2 cellular contexts compared by ENCODE assay signal in the genomic region with DNA sequence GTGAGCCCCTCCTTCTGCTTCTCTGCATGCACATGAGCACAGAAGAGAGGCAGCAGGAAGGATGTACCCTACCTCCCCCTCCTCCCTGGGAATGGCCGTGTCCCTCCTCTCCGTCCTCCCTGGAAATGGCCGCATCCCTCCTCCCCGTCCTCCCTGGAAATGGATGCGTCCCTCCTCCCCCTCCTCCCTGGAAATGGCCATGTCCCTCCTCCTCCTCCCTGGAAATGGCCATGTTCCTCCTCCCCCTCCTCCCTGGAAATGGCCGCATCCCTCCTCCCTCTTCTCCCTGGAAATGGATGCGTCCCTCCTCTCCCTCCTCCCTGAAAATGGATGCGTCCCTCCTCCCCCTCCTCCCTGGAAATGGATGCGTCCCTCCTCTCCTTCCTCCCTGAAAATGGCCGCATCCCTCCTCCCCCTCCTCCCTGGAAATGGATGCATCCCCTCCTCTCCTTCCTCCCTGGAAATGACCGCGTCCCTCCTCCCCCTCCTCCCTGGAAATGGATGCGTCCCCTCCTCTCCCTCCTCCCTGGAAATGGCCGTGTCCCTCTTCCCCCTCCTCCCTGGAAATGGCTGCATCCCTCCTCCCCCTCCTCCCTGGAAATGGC.
TF ChIP-seq lines count a peak whose summit lies in the region.

No MANE protein-coding gene starts in this region.

TF ChIP-seq in HepG2, 621 proteins besides CTCF, POLR2A, EP300 and RAD21:
- TF ChIP-seq ZNF263 (CRISPR knock-in tag; IDR thresholded peaks at IDR 0.05) (peak; percentile 47; the same call in 1 of the 2 replicates), RCOR2 (CRISPR knock-in tag; IDR thresholded peaks at IDR 0.05) (no peak)

TF ChIP-seq in K562, 482 proteins besides CTCF, POLR2A, EP300 and RAD21:
- TF ChIP-seq RBM22 (IDR thresholded peaks at IDR 0.05; ENCODE audit: low read depth, low read length, poor library complexity, severe bottlenecking): no peak
- TF ChIP-seq FOXK2 (conservative IDR thresholded peaks at IDR 0.05 in 1 of 2, IDR thresholded peaks at IDR 0.05 in 1 of 2; ENCODE audit: low read depth in 2 of 2): no peak
- TF ChIP-seq ZNF263 (CRISPR knock-in tag; IDR thresholded peaks at IDR 0.05; ENCODE audit: borderline replicate concordance): peak; percentile 91
- no peak for TF ChIP-seq COPS2 (conservative IDR thresholded peaks at IDR 0.05)
- TF ChIP-seq ZNF408 (CRISPR knock-in tag; IDR thresholded peaks at IDR 0.05; ENCODE audit: low read depth): no peak
- TF ChIP-seq FOXA1 (IDR thresholded peaks at IDR 0.05; ENCODE audit: borderline replicate concordance): no peak
